ENCODE assay signal across 17 cellular contexts in genomic region chr15:51848811-51849210, GRCh38.
"Had no signal": no experiment of that assay in that cellular context is flagged by ENCODE, and none has a peak within 500 bp of the region (broad histone marks: within the 10 kb centered on the region; RNA-seq: fewer than 3 reads in every experiment).

No MANE protein-coding gene starts in this region.

- H3K9me3 Mint-ChIP-seq: activated naive CD4-positive, alpha-beta T cell treated with anti-CD3 and anti-CD28 coated beads, Interleukin-2, amount 10 ng/mL, durations not matched to agents 7 days and 5 days; neural crest cell; stimulated activated effector memory CD8-positive, alpha-beta T cell treated with anti-CD3 and anti-CD28 coated beads, Interleukin-12 subunit alpha, Interleukin-12 subunit beta, amount 100 ng/mL, for 72 hours had no signal

- H3K27ac Mint-ChIP-seq: activated CD8-positive, alpha-beta memory T cell treated with anti-CD3 and anti-CD28 coated beads, Interleukin-2, amount 10 ng/mL, durations not matched to agents 7 days and 5 days; activated naive CD4-positive, alpha-beta T cell treated with anti-CD3 and anti-CD28 coated beads, Interleukin-2, amount 10 ng/mL, durations not matched to agents 7 days and 5 days; stimulated activated effector memory CD8-positive, alpha-beta T cell treated with anti-CD3 and anti-CD28 coated beads, Interleukin-12 subunit alpha, Interleukin-12 subunit beta, amount 100 ng/mL, for 72 hours had no signal

- H3K27me3 Mint-ChIP-seq: activated CD8-positive, alpha-beta memory T cell treated with anti-CD3 and anti-CD28 coated beads, Interleukin-2, amount 10 ng/mL, durations not matched to agents 7 days and 5 days; activated naive CD4-positive, alpha-beta T cell treated with anti-CD3 and anti-CD28 coated beads, Interleukin-2, amount 10 ng/mL, durations not matched to agents 7 days and 5 days had no signal

- H3K4me3 ChIP-seq: coronary artery, lung had no signal

- H3K4me3 Mint-ChIP-seq: activated CD8-positive, alpha-beta memory T cell treated with anti-CD3 and anti-CD28 coated beads, Interleukin-2, amount 10 ng/mL, durations not matched to agents 7 days and 5 days; activated naive CD4-positive, alpha-beta T cell treated with anti-CD3 and anti-CD28 coated beads, Interleukin-2, amount 10 ng/mL, durations not matched to agents 7 days and 5 days; neural crest cell; stimulated activated effector memory CD8-positive, alpha-beta T cell treated with anti-CD3 and anti-CD28 coated beads, Interleukin-12 subunit alpha, Interleukin-12 subunit beta, amount 100 ng/mL, for 72 hours had no signal

- DNase-seq: activated CD8-positive, alpha-beta memory T cell treated with anti-CD3 and anti-CD28 coated beads, Interleukin-2, amount 10 ng/mL, durations not matched to agents 7 days and 5 days; activated naive CD4-positive, alpha-beta T cell treated with anti-CD3 and anti-CD28 coated beads, Interleukin-2, amount 10 ng/mL, durations not matched to agents 7 days and 5 days; activated T-cell treated with anti-CD3 and anti-CD28 coated beads, Interleukin-2, amount 50 U/mL, for 1 hour; amniotic stem cell; central memory CD4-positive, alpha-beta T cell; effector memory CD4-positive, alpha-beta T cell; foreskin fibroblast; glutamatergic neuron; hypothalamus; stimulated activated CD4-positive, alpha-beta T cell treated with anti-CD3 and anti-CD28 coated beads, Interleukin-12 subunit alpha, Interleukin-12 subunit beta, amount 100 ng/mL, for 4 hours; stimulated activated CD4-positive, alpha-beta T cell treated with anti-CD3 and anti-CD28 coated beads, Interleukin-2, amount 100 ng/mL, for 24 hours; T-helper 1 cell; T1000 had no signal
